19 cellular contexts compared by ENCODE assay signal in the genomic region with DNA sequence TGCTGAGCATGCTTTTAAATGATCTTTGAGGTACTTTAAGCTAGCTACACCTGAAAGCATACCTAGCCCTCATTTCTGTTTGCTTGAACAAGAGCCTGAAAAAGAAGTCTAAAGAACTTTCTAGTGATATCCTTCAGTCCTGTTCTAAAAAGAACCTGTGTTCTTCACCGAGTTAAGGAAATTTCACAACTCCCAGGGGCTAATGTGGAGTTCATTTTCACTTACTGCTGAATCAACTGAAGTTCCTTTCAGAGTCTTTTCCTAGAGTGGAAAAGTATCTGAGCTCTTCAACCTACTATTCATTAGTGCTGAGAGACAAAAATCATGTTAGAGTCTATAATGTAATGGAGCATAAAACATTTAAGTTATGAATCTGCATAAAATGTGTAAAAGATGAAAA.
DNase-seq lines count a peak whose midpoint lies in the region; ATAC-seq and TF ChIP-seq lines count a peak whose summit lies in the region.
"Had no signal": no experiment of that assay in that cellular context is flagged by ENCODE, and none has a peak within 500 bp of the region (broad histone marks: within the 10 kb centered on the region; RNA-seq: fewer than 3 reads in every experiment).

No MANE protein-coding gene starts in this region.

- no peak for TF ChIP-seq CTCF in cardiac muscle cell (IDR thresholded peaks at IDR 0.05; ENCODE audit: low read depth, low read length)
- TF ChIP-seq CTCF in heart right ventricle (IDR thresholded peaks at IDR 0.05), result no peak
- no peak for TF ChIP-seq CTCF in choroid plexus epithelial cell (conservative IDR thresholded peaks at IDR 0.05; ENCODE audit: low read depth, low read length)
- no peak for TF ChIP-seq CTCF in uterus (IDR thresholded peaks at IDR 0.05)

- H3K9me3 ChIP-seq in cardiac muscle cell (ENCODE audit: low read depth) (no peaks in the 10 kb centered on the region), heart right ventricle (no peaks in the 10 kb centered on the region), muscle layer of colon (ENCODE audit: low read length) (no peaks in the 10 kb centered on the region), uterus (no peaks in the 10 kb centered on the region)
- H3K9me3 ChIP-seq: ascending aorta, colonic mucosa, pancreas, vagina had no signal

- H3K36me3 ChIP-seq in cardiac muscle cell (no peaks in the 10 kb centered on the region), heart right ventricle (peaks cover 0 to 13% (median 0%) of the 10 kb centered on the region in 9 donors), muscle layer of colon (ENCODE audit: insufficient read depth, low read length) (no peaks in the 10 kb centered on the region), uterus (no peaks in the 10 kb centered on the region)
- H3K36me3 ChIP-seq: ascending aorta, colonic mucosa, pancreas, vagina had no signal

- H3K27me3 ChIP-seq in cardiac muscle cell (no peaks in the 10 kb centered on the region), heart right ventricle (no peaks in the 10 kb centered on the region), muscle layer of colon (ENCODE audit: control insufficient read depth in 1 of 2, insufficient read depth in 2 of 2, low read length in 2 of 2) (no peaks in the 10 kb centered on the region), uterus (no peaks in the 10 kb centered on the region)
- H3K27me3 ChIP-seq: ascending aorta, colonic mucosa, pancreas, vagina had no signal

- H3K27ac ChIP-seq in cardiac muscle cell (peak overlapping the region; percentile 76), heart right ventricle (peak overlapping the region in 5 of 10 donors; percentile 1 to 57 (median 20)), muscle layer of colon (ENCODE audit: low read depth, low read length) (peak overlapping the region; percentile 55), uterus (peak overlapping the region; percentile 42 to 68)
- H3K27ac ChIP-seq: ascending aorta, colonic mucosa, pancreas, vagina had no signal

- H3K4me3 ChIP-seq in cardiac muscle cell (no peak overlapping the region), heart right ventricle (no peak overlapping the region), choroid plexus epithelial cell (ENCODE audit: low read depth, low read length) (no peak overlapping the region), muscle layer of colon (ENCODE audit: low read depth in 1 of 2, low read length in 2 of 2) (no peak overlapping the region), uterus (no peak overlapping the region)
- H3K4me3 ChIP-seq: ascending aorta, colonic mucosa, GM12878, pancreas, vagina had no signal

- intact Hi-C loops in heart right ventricle (cut with DNase I) (loop anchor here in 1 of 10 donors (10.0 kb wide), 1 partner anchor 67 kb away; the partner anchor contains the start of genes CHD9 and CHD9NB), uterus (cut with DNase I; ENCODE audit: low total_unique reads) (no loop called here)

- WGBS in heart right ventricle, 2 donors, result 32 to 43% methylated on average over 1 of the region's 1 CpG

- no peak overlapping the region for H3K9ac ChIP-seq in muscle layer of colon (ENCODE audit: low read length)

- H3K4me1 ChIP-seq in cardiac muscle cell (ENCODE audit: low read depth) (no peaks in the 10 kb centered on the region), heart right ventricle (peaks cover 0 to 8% (median 6%) of the 10 kb centered on the region in 9 donors), muscle layer of colon (ENCODE audit: insufficient read depth, low read length) (peaks cover 20% of the 10 kb centered on the region), uterus (peaks cover 0 to 4% of the 10 kb centered on the region in 2 donors)
- H3K4me1 ChIP-seq: ascending aorta, colonic mucosa, pancreas, vagina had no signal

- DNase-seq in cardiac muscle cell (ENCODE audit: low read depth in 1 of 2, low spot score in 1 of 2) (peak in 1 of 2 donors; percentile 52), heart right ventricle (no peak), choroid plexus epithelial cell (ENCODE audit: low read depth) (peak; percentile 52), uterus (no peak)
- no peak for DNase-seq in activated CD8-positive, alpha-beta memory T cell treated with anti-CD3 and anti-CD28 coated beads, Interleukin-2, amount 50 U/mL, for 4 hours
- DNase-seq in stimulated activated naive CD4-positive, alpha-beta T cell (lab: John Stamatoyannopoulos, UW), result no peak
- DNase-seq: activated CD4-positive, alpha-beta T cell treated with anti-CD3 and anti-CD28 coated beads for 1 hour; activated gamma-delta T cell treated with Interleukin-2 at 50 U/mL for 16 hours; colonic mucosa; GOT3; NCI-H1092; pancreas; SHP77 treated with DMSO at 0.1 percent for 48 hours; stimulated activated naive CD8-positive, alpha-beta T cell treated with anti-CD3 and anti-CD28 coated beads, Interleukin-15, Interleukin-2, amounts not matched to agents 100 U/mL and 50 U/mL, for 24 hours had no signal

- TF ChIP-seq POLR2A in uterus (IDR thresholded peaks at IDR 0.05), result no peak

- ATAC-seq in heart right ventricle (no peak), esophagus mucosa (no peak)
- ATAC-seq: pancreas; stimulated activated naive CD8-positive, alpha-beta T cell treated with anti-CD3 and anti-CD28 coated beads, Interleukin-15, Interleukin-2, amounts not matched to agents 100 U/mL and 50 U/mL, for 24 hours had no signal
